Comparison of ENCODE assay signal across 11 cellular contexts in the genomic region with DNA sequence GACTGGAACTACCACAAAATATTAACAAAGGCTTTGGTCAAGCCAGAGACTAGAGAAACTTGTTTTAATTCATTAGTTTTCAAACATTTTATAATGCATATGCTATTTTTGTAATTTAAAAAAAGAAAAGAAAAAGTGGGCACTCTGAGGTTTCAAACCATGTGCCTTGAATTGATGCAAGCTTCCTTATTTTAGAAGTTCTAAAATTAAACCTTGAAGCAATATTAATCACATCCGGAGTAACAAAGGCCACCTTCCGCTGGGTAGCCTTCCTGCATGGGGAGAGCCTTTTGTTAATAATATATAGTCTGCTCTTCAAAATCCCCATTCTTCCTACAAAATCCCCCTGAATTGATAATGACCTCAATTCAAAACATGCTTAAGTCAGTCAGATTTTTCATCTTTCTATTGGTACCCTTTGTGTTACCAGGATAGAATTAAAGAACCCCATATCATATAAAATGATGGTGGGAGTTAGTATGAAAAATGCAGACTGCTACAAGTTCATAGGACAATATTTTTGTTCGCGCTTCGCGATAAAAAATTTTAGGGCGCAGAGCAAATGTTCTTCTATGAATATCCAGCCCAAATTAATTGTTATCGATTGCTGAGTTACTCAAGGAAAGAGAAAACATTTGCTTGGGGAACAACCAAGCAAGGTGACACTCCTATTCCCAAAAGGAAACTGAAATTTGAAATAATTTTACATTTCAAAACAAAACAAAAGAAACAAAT. TPM values are rescaled to one million over a fixed set of nuclear protein-coding genes. Genes with fewer than 3 reads are reported as not detected.
DNase-seq lines count a peak whose midpoint lies in the region; ATAC-seq and TF ChIP-seq lines count a peak whose summit lies in the region.
"Had no signal": no experiment of that assay in that cellular context is flagged by ENCODE, and none has a peak within 500 bp of the region (broad histone marks: within the 10 kb centered on the region; RNA-seq: fewer than 3 reads in every experiment).

No MANE protein-coding gene starts in this region.

- no peak overlapping the region for H3K18ac ChIP-seq in H9 (ENCODE audit: insufficient read length, low read depth, low read length)

- H3K27ac Mint-ChIP-seq in GM23338 (no peak overlapping the region; the same call in 1 of the 2 replicates), H9 (no peak overlapping the region)

- H3K79me1 ChIP-seq in H9 (ENCODE audit: insufficient read depth, low read depth, low read length, poor library complexity, severe bottlenecking): no peaks in the 10 kb centered on the region

- TF ChIP-seq CTCF in GM23338 (conservative IDR thresholded peaks at IDR 0.05; ENCODE audit: low read depth in 2 of 2) (no peak), hepatocyte (IDR thresholded peaks at IDR 0.05; ENCODE audit: poor library complexity) (no peak), H9 (conservative IDR thresholded peaks at IDR 0.05) (no peak)

- H3K36me3 Mint-ChIP-seq in GM23338 (ENCODE audit: low read depth) (peaks cover 3% of the 10 kb centered on the region), H9 (ENCODE audit: insufficient read depth in 1 of 3, low read depth in 3 of 3) (peaks cover 2 to 16% (median 16%) of the 10 kb centered on the region in 3 experiments)

- no peak overlapping the region for H3K56ac ChIP-seq in H9 (ENCODE audit: insufficient read length, low read depth, low read length)

- peaks cover 4% of the 10 kb centered on the region; the same call in 1 of the 2 replicates for H3K79me2 ChIP-seq in GM23338 (replicated peaks; ENCODE audit: insufficient read depth)
- H3K79me2 ChIP-seq in hepatocyte: no peaks in the 10 kb centered on the region
- H3K79me2 ChIP-seq in H9 (ENCODE audit: insufficient read depth, low read length): no peaks in the 10 kb centered on the region

- no peak overlapping the region for H2BK12ac ChIP-seq in H9 (ENCODE audit: insufficient read length, low read depth, low read length)

- no peak overlapping the region for H2BK5ac ChIP-seq in H9 (ENCODE audit: insufficient read length, low read length)

- no peak overlapping the region for H2BK120ac ChIP-seq in H9 (ENCODE audit: low read depth, low read length, poor library complexity, severe bottlenecking)

- H4K5ac ChIP-seq in H9 (ENCODE audit: insufficient read length, low read depth, low read length): no peak overlapping the region

- peaks cover 4% of the 10 kb centered on the region for H3K27me3 Mint-ChIP-seq in GM23338 (ENCODE audit: insufficient read depth, low read depth, poor library complexity)
- H3K27me3 Mint-ChIP-seq in H9 (ENCODE audit: low read depth): no peaks in the 10 kb centered on the region

- no peak overlapping the region for H3K23ac ChIP-seq in H9 (ENCODE audit: insufficient read length, low read depth, low read length)

- H3K4me1 ChIP-seq in GM23338 (ENCODE audit: insufficient read depth) (peaks cover 18% of the 10 kb centered on the region; the same call in 1 of the 2 replicates), hepatocyte (ENCODE audit: insufficient read depth) (no peaks in the 10 kb centered on the region), H9 (ENCODE audit: insufficient read depth, low read length) (peaks cover 3% of the 10 kb centered on the region; the same call in 1 of the 2 replicates)

- H4K91ac ChIP-seq in H9 (ENCODE audit: insufficient read length, low read depth, low read length): no peak overlapping the region

- no peak overlapping the region for H3K14ac ChIP-seq in H9 (ENCODE audit: insufficient read depth, low read length)

- 96% methylated on average over 8 of the region's 8 CpGs for WGBS in hepatocyte (ENCODE audit: low lambda C conversion rate, missing lambda C conversion rate)
- no CpG with 5 or more reads among the region's 8 CpGs for WGBS in H9 (ENCODE audit: extremely low coverage, insufficient read length, low lambda C conversion rate)

- no peaks in the 10 kb centered on the region for H3K23me2 ChIP-seq in H9 (ENCODE audit: insufficient read length, low read depth, low read length, poor library complexity, severe bottlenecking)

- DNase-seq in GM23338 (ENCODE audit: low spot score) (no peak), hepatocyte (ENCODE audit: low spot score) (no peak), H9 (no peak), NCI-H2029 treated with DMSO at 0.1 percent for 48 hours (lab: John Stamatoyannopoulos, UW) (no peak), NCI-H2196 (lab: John Stamatoyannopoulos, UW; ENCODE audit: unreplicated experiment) (no peak), GM19240 (ENCODE audit: insufficient read length, low spot score) (no peak)
- DNase-seq: effector memory CD4-positive, alpha-beta T cell; left colon; stimulated activated CD4-positive, alpha-beta T cell treated with anti-CD3 and anti-CD28 coated beads, Interleukin-15, amount 100 ng/mL, for 24 hours had no signal

- H3T11ph ChIP-seq in H9 (ENCODE audit: low read length): no peak overlapping the region

- H3K9ac ChIP-seq in H9 (ENCODE audit: extremely low read depth, insufficient read length, low read length): no peak overlapping the region

- H4K8ac ChIP-seq in H9 (replicated peaks; ENCODE audit: insufficient read length, low read depth, low read length): no peak overlapping the region

- H2AFZ ChIP-seq in GM23338 (no peak overlapping the region), hepatocyte (no peak overlapping the region), H9 (ENCODE audit: low read length) (no peak overlapping the region)

- H2BK20ac ChIP-seq in H9 (ENCODE audit: low read depth, low read length, poor library complexity, severe bottlenecking): no peak overlapping the region

- H2AK5ac ChIP-seq in H9 (ENCODE audit: insufficient read length, low read length): no peak overlapping the region

- H3K4me3 Mint-ChIP-seq in GM23338 (no peak overlapping the region), H9 (no peak overlapping the region)

- peaks cover 22% of the 10 kb centered on the region for H3K4me1 Mint-ChIP-seq in GM23338
- H3K4me1 Mint-ChIP-seq in H9: peaks cover 17 to 20% of the 10 kb centered on the region in 2 experiments

- H4K20me1 ChIP-seq in GM23338 (replicated peaks; ENCODE audit: insufficient read depth): no peaks in the 10 kb centered on the region
- no peaks in the 10 kb centered on the region for H4K20me1 ChIP-seq in hepatocyte (ENCODE audit: insufficient read depth, poor library complexity, severe bottlenecking)
- no peaks in the 10 kb centered on the region for H4K20me1 ChIP-seq in H9 (ENCODE audit: control insufficient read depth, insufficient read depth, insufficient read length)

- no peak overlapping the region for H2BK15ac ChIP-seq in H9 (ENCODE audit: low read depth, low read length)

- H3F3A ChIP-seq in GM23338 (replicated peaks; ENCODE audit: low read depth): no peaks in the 10 kb centered on the region

- no peaks in the 10 kb centered on the region for H3K27me3 ChIP-seq in GM23338 (ENCODE audit: insufficient read depth)
- H3K27me3 ChIP-seq in hepatocyte: no peaks in the 10 kb centered on the region
- no peaks in the 10 kb centered on the region for H3K27me3 ChIP-seq in H9 (ENCODE audit: insufficient read depth, low read length)

- H3K9me2 ChIP-seq in GM23338 (ENCODE audit: insufficient read depth) (no peaks in the 10 kb centered on the region), hepatocyte (replicated peaks; ENCODE audit: insufficient read depth) (no peaks in the 10 kb centered on the region)

- H3K9me3 Mint-ChIP-seq in GM23338: no peaks in the 10 kb centered on the region
- H3K9me3 Mint-ChIP-seq in H9: no peaks in the 10 kb centered on the region

- H3K4me2 ChIP-seq in GM23338: peak overlapping the region; percentile 29; the same call in 1 of the 2 replicates
- no peak overlapping the region for H3K4me2 ChIP-seq in hepatocyte
- no peak overlapping the region for H3K4me2 ChIP-seq in H9 (ENCODE audit: insufficient read depth, insufficient read length, low read length)

- H3K4me3 ChIP-seq in GM23338 (no peak overlapping the region), hepatocyte (no peak overlapping the region)

- ATAC-seq in GM18520 (IDR thresholded peaks at IDR 0.05; ENCODE audit: unreplicated experiment) (peak; percentile 67), GM23338 (no peak), HG03575 (IDR thresholded peaks at IDR 0.05; ENCODE audit: extremely low read depth, insufficient number of reproducible peaks, low FRiP score, unreplicated experiment) (peak; percentile 40)

- H3K4ac ChIP-seq in H9 (ENCODE audit: low read depth, low read length): no peak overlapping the region

- H3K9me3 ChIP-seq in hepatocyte (ENCODE audit: low read depth) (no peaks in the 10 kb centered on the region), H9 (ENCODE audit: control insufficient read depth, low read depth, low read length) (no peaks in the 10 kb centered on the region)

- peaks cover 1% of the 10 kb centered on the region; the same call in 1 of the 2 replicates for H3K36me3 ChIP-seq in GM23338 (ENCODE audit: insufficient read depth)
- no peaks in the 10 kb centered on the region for H3K36me3 ChIP-seq in hepatocyte (replicated peaks; ENCODE audit: insufficient read depth, low read depth)

- no peak overlapping the region for H3K27ac ChIP-seq in GM23338 (ENCODE audit: low read depth)
- H3K27ac ChIP-seq in hepatocyte: peak overlapping the region; percentile 37
- no peak overlapping the region for H3K27ac ChIP-seq in H9 (ENCODE audit: insufficient read length, low read depth, low read length)

RNA-seq across cellular contexts. Expression of a gene that starts 30.6 kb away (rescaled TPM):
- total RNA-seq in GM23338 (2014; rRNA removed; shearing (Covaris generic)): not detected in 2 replicates
- not detected in 2 replicates for polyA plus RNA-seq in GM23338 (2016; fragmentation: Nextera tagmentation; extraction: Ambion mirVana)
- not detected in 2 replicates for total RNA-seq in hepatocyte
- 0.17 TPM in 1 of 2 replicates, not detected in the other for polyA plus RNA-seq in hepatocyte
- total RNA-seq in H9 (2021): not detected in 2 replicates
- total RNA-seq: left colon had no signal
